In the genomic region with DNA sequence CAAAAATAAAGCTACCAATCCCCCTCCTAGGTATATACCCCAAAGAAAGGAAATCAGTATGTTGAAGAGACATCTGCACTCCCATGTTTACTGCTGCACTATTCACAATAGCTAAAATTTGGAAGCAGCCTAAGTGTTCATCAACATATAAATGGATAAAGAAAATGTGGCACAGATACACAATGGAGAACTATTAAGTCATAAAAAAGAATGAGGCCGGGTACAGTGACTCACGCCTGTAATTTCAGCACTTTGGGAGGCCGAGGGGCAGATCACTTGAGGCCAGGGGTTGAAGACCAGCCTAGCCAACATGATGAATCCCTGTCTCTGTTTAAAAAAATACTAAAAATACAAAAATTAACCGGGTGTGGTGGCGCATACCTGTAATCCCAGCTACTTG, we compare ENCODE assay signal across 34 cellular contexts.
"Had no signal": no experiment of that assay in that cellular context is flagged by ENCODE, and none has a peak within 500 bp of the region (broad histone marks: within the 10 kb centered on the region; RNA-seq: fewer than 3 reads in every experiment).

No MANE protein-coding gene starts in this region.

- H3K4me1 Mint-ChIP-seq: activated B cell treated with CpG ODN at 0.5 μM for 24 hours; central memory CD8-positive, alpha-beta T cell had no signal

- H3K4me1 ChIP-seq: adrenal gland, body of pancreas, breast epithelium had no signal

- H3K36me3 ChIP-seq: brain microvascular endothelial cell, breast epithelium had no signal

- H3K27me3 Mint-ChIP-seq: activated B cell treated with CpG ODN at 0.5 μM for 24 hours; activated CD4-positive, alpha-beta memory T cell treated with anti-CD3 and anti-CD28 coated beads, Interleukin-2, amount 10 ng/mL, durations not matched to agents 7 days and 5 days; activated CD4-positive, alpha-beta T cell treated with anti-CD3 and anti-CD28 coated beads, Interleukin-2, amount 10 ng/mL, durations not matched to agents 7 days and 5 days; activated CD8-positive, alpha-beta memory T cell treated with anti-CD3 and anti-CD28 coated beads, Interleukin-2, amount 10 ng/mL, durations not matched to agents 7 days and 5 days; activated naive CD8-positive, alpha-beta T cell treated with anti-CD3 and anti-CD28 coated beads for 36 hours; activated T-cell treated with anti-CD3 and anti-CD28 coated beads, Interleukin-2, amount 50 U/mL, for 24 hours; activated T-helper 17 cell treated with anti-CD3 and anti-CD28 coated beads, Interleukin-2, amount 50 U/mL, for 72 hours; central memory CD8-positive, alpha-beta T cell had no signal

- H3K4me3 Mint-ChIP-seq: activated B cell treated with CpG ODN at 0.5 μM for 24 hours; activated CD4-positive, alpha-beta memory T cell treated with anti-CD3 and anti-CD28 coated beads, Interleukin-2, amount 10 ng/mL, durations not matched to agents 7 days and 5 days; activated CD4-positive, alpha-beta T cell treated with anti-CD3 and anti-CD28 coated beads, Interleukin-2, amount 10 ng/mL, durations not matched to agents 7 days and 5 days; activated CD8-positive, alpha-beta memory T cell treated with anti-CD3 and anti-CD28 coated beads, Interleukin-2, amount 10 ng/mL, durations not matched to agents 7 days and 5 days; activated CD8-positive, alpha-beta T cell treated with anti-CD3 and anti-CD28 coated beads, Interleukin-2, amount 10 ng/mL, durations not matched to agents 7 days and 5 days; activated naive CD4-positive, alpha-beta T cell treated with anti-CD3 and anti-CD28 coated beads for 36 hours; activated naive CD8-positive, alpha-beta T cell treated with anti-CD3 and anti-CD28 coated beads for 36 hours; activated T-cell treated with anti-CD3 and anti-CD28 coated beads, Interleukin-2, amount 50 U/mL, for 24 hours; activated T-cell treated with anti-CD3 and anti-CD28 coated beads, Interleukin-2, amount 50 U/mL, for 72 hours; activated T-helper 1 cell treated with anti-CD3 and anti-CD28 coated beads, Interleukin-12 subunit alpha, Interleukin-12 subunit beta, Interleukin-2, Interleukin-4 antibody, amounts not matched to agents 30 ng/mL and 10 ng/mL and 1 ng/mL, durations not matched to agents 14 hours and 24 hours and 36 hours; activated T-helper 17 cell treated with anti-CD3 and anti-CD28 coated beads, Interleukin-2, amount 50 U/mL, for 72 hours; central memory CD8-positive, alpha-beta T cell; T-helper 1 cell treated with Interleukin-12 subunit alpha and Interleukin-12 subunit beta and Interleukin-4 antibody, amounts not matched to agents 30 μg/mL and 1 μg/mL, for 36 hours had no signal

- H3K4me3 ChIP-seq: adrenal gland, body of pancreas, breast epithelium had no signal

- H3K27me3 ChIP-seq: adrenal gland, body of pancreas, brain microvascular endothelial cell, breast epithelium had no signal

- H3K27ac Mint-ChIP-seq: activated B cell treated with CpG ODN at 0.5 μM for 24 hours; activated CD4-positive, alpha-beta memory T cell treated with anti-CD3 and anti-CD28 coated beads, Interleukin-2, amount 10 ng/mL, durations not matched to agents 7 days and 5 days; activated CD8-positive, alpha-beta memory T cell treated with anti-CD3 and anti-CD28 coated beads, Interleukin-2, amount 10 ng/mL, durations not matched to agents 7 days and 5 days; activated naive CD4-positive, alpha-beta T cell treated with anti-CD3 and anti-CD28 coated beads for 36 hours; activated naive CD8-positive, alpha-beta T cell treated with anti-CD3 and anti-CD28 coated beads for 36 hours; activated T-cell treated with anti-CD3 and anti-CD28 coated beads, Interleukin-2, amount 50 U/mL, for 24 hours; activated T-helper 1 cell treated with anti-CD3 and anti-CD28 coated beads, Interleukin-12 subunit alpha, Interleukin-12 subunit beta, Interleukin-2, Interleukin-4 antibody, amounts not matched to agents 30 ng/mL and 10 ng/mL and 1 ng/mL, durations not matched to agents 14 hours and 24 hours and 36 hours; activated T-helper 17 cell treated with anti-CD3 and anti-CD28 coated beads, Interleukin-2, amount 50 U/mL, for 72 hours; T-helper 1 cell treated with Interleukin-12 subunit alpha and Interleukin-12 subunit beta and Interleukin-4 antibody, amounts not matched to agents 30 μg/mL and 1 μg/mL, for 36 hours had no signal

- H3K27ac ChIP-seq: adrenal gland, body of pancreas, brain microvascular endothelial cell, breast epithelium, VCaP had no signal

- H3K9me3 Mint-ChIP-seq: activated B cell treated with CpG ODN at 0.5 μM for 24 hours; activated CD4-positive, alpha-beta memory T cell treated with anti-CD3 and anti-CD28 coated beads, Interleukin-2, amount 10 ng/mL, durations not matched to agents 7 days and 5 days; activated naive CD4-positive, alpha-beta T cell treated with anti-CD3 and anti-CD28 coated beads for 36 hours; activated naive CD4-positive, alpha-beta T cell treated with anti-CD3 and anti-CD28 coated beads, Interleukin-2, amount 50 U/mL, for 72 hours; activated naive CD8-positive, alpha-beta T cell treated with anti-CD3 and anti-CD28 coated beads for 36 hours; activated T-cell treated with anti-CD3 and anti-CD28 coated beads, Interleukin-2, amount 50 U/mL, for 24 hours; activated T-cell treated with anti-CD3 and anti-CD28 coated beads, Interleukin-2, amount 50 U/mL, for 72 hours; activated T-helper 1 cell treated with anti-CD3 and anti-CD28 coated beads, Interleukin-12 subunit alpha, Interleukin-12 subunit beta, Interleukin-2, Interleukin-4 antibody, amounts not matched to agents 30 ng/mL and 10 ng/mL and 1 ng/mL, durations not matched to agents 14 hours and 24 hours and 36 hours; activated T-helper 17 cell treated with anti-CD3 and anti-CD28 coated beads, Interleukin-2, amount 50 U/mL, for 72 hours; central memory CD8-positive, alpha-beta T cell; T-helper 1 cell treated with Interleukin-12 subunit alpha and Interleukin-12 subunit beta and Interleukin-4 antibody, amounts not matched to agents 30 μg/mL and 1 μg/mL, for 36 hours had no signal

- H3K9me3 ChIP-seq: adrenal gland, body of pancreas, breast epithelium had no signal

- ATAC-seq: activated CD8-positive, alpha-beta memory T cell treated with anti-CD3 and anti-CD28 coated beads, Interleukin-2, amount 10 ng/mL, durations not matched to agents 7 days and 5 days; activated CD8-positive, alpha-beta T cell treated with anti-CD3 and anti-CD28 coated beads, Interleukin-2, amount 10 ng/mL, durations not matched to agents 7 days and 5 days; activated naive CD4-positive, alpha-beta T cell treated with anti-CD3 and anti-CD28 coated beads, Interleukin-2, amount 50 U/mL, for 72 hours; activated T-cell treated with anti-CD3 and anti-CD28 coated beads, Interleukin-2, amount 50 U/mL, for 72 hours; activated T-helper 17 cell treated with anti-CD3 and anti-CD28 coated beads, Interleukin-2, amount 50 U/mL, for 72 hours; body of pancreas had no signal

- DNase-seq: activated B cell treated with CpG ODN at 0.5 μM for 24 hours; activated CD4-positive, alpha-beta memory T cell treated with anti-CD3 and anti-CD28 coated beads, Interleukin-2, amount 10 ng/mL, durations not matched to agents 7 days and 5 days; activated CD4-positive, alpha-beta T cell treated with anti-CD3 and anti-CD28 coated beads for 4 hours; activated CD4-positive, alpha-beta T cell treated with anti-CD3 and anti-CD28 coated beads, Interleukin-2, amount 10 ng/mL, durations not matched to agents 7 days and 5 days; activated CD4-positive, alpha-beta T cell treated with anti-CD3 and anti-CD28 coated beads, Interleukin-2, amount 50 U/mL, for 48 hours; activated CD4-positive, CD25-positive, alpha-beta regulatory T cell treated with anti-CD3 and anti-CD28 coated beads, Interleukin-2, amount 50 U/mL, for 72 hours; activated CD8-positive, alpha-beta memory T cell treated with anti-CD3 and anti-CD28 coated beads for 24 hours; activated CD8-positive, alpha-beta memory T cell treated with anti-CD3 and anti-CD28 coated beads, Interleukin-2, amount 10 ng/mL, durations not matched to agents 7 days and 5 days; activated CD8-positive, alpha-beta memory T cell treated with anti-CD3 and anti-CD28 coated beads, Interleukin-2, amount 50 U/mL, for 48 hours; activated CD8-positive, alpha-beta T cell treated with anti-CD3 and anti-CD28 coated beads, Interleukin-2, amount 10 ng/mL, durations not matched to agents 7 days and 5 days; activated effector memory CD4-positive, alpha-beta T cell treated with anti-CD3 and anti-CD28 coated beads, Interleukin-2, amount 50 U/mL, for 16 hours; activated gamma-delta T cell treated with Interleukin-2 at 50 U/mL for 16 hours; activated naive CD4-positive, alpha-beta T cell; activated naive CD4-positive, alpha-beta T cell treated with anti-CD3 and anti-CD28 coated beads for 36 hours; activated naive CD4-positive, alpha-beta T cell treated with anti-CD3 and anti-CD28 coated beads, Interleukin-2, amount 50 U/mL, for 16 hours; activated naive CD8-positive, alpha-beta T cell treated with anti-CD3 and anti-CD28 coated beads for 36 hours; activated T-cell treated with anti-CD3 and anti-CD28 coated beads, Interleukin-2, amount 50 U/mL, for 24 hours; activated T-cell treated with anti-CD3 and anti-CD28 coated beads, Interleukin-2, amount 50 U/mL, for 72 hours; adrenal gland; amniotic stem cell; aorta; body of pancreas; brain microvascular endothelial cell; caudate nucleus; cerebellar nuclear complex; SW 1271; T-helper 1 cell had no signal
